1 cellular context compared by ENCODE assay signal in the genomic region with DNA sequence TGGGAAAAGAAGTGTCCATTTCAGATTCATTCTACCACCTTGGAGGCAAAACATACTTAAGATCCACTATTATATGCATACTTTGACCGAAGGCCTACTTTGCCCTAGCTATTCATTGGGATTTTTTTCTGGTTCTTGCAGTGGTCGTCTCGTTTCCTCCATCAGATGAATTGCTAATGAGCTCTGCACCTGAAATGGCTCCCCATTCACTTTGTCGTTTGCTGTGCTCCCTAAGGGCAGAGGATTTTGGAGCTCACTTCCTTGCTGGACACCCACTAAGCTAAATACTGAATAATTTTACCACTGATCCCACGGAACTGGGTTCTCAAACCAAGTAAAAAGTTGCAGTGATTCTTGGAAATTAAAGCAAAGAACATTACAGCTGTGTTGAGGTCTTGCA.
TF ChIP-seq lines count a peak whose summit lies in the region.

No MANE protein-coding gene starts in this region.

TF ChIP-seq in SK-N-SH, 30 proteins besides CTCF, POLR2A, EP300 and RAD21 (continued from another document):
- TF ChIP-seq PBX3 (IDR thresholded peaks at IDR 0.05) (no peak), RCOR1 (IDR thresholded peaks at IDR 0.05; ENCODE audit: low read length) (no peak), FOSL2 (IDR thresholded peaks at IDR 0.05; ENCODE audit: borderline replicate concordance, low read depth) (no peak)
TF ChIP-seq in SK-N-SH: peak in this region for 0.
